Comparison of ENCODE assay signal across 8 cellular contexts in the genomic region with DNA sequence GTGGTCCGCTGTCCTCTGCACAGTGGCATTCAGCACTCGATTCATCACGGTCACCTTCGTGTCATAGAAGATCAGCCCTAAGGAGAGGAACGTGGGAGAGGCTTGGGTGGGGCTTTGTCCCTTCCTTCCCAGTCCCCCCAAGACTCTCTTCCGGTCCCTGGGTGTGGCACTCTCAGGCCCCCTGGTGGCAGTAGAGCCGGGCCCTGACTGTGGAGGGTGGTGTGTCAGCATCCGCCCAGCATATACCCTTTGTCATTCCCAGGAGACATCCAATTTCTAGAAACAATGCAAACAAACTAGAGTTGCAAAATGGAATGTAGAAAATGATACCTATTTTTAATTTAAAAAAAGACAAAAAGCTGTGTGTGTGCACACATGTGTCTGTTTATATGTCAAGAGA. TPM values are rescaled to one million over a fixed set of nuclear protein-coding genes. Genes with fewer than 3 reads are reported as not detected.
DNase-seq lines count a peak whose midpoint lies in the region; ATAC-seq and TF ChIP-seq lines count a peak whose summit lies in the region.

No MANE protein-coding gene starts in this region.

- intact Hi-C loops in OCI-LY7 (cut with micrococcal nuclease; ENCODE audit: unreplicated experiment): no loop called here

- no peak overlapping the region for H3K27ac ChIP-seq in OCI-LY7 (ENCODE audit: low read depth, low read length, poor library complexity, severe bottlenecking)

- H3K27ac Mint-ChIP-seq in neural crest cell (ENCODE audit: unreplicated experiment): no peak overlapping the region

- no TSS peak for BruUV-seq in OCI-LY7 (replicated peaks; lab: Mats Ljungman, UMichigan)

- H3K36me3 Mint-ChIP-seq in neural crest cell (ENCODE audit: low read depth): no peaks in the 10 kb centered on the region

- in situ Hi-C loops in astrocyte of the cerebellum (cut with HindIII; ENCODE audit: low sequenced_read_pairs): no loop called here

- ATAC-seq in GM21717 (IDR thresholded peaks at IDR 0.05; ENCODE audit: unreplicated experiment): no peak

- DNase-seq in GM10266 (ENCODE audit: extremely low spot score) (peak; percentile 51), OCI-LY7 (ENCODE audit: low spot score) (peak; percentile 26), astrocyte of the cerebellum (ENCODE audit: low read depth) (no peak), neural crest cell (ENCODE audit: low read depth, low spot score) (no peak), NCI-H2029 (lab: John Stamatoyannopoulos, UW) (no peak), NCI-H2107 (lab: John Stamatoyannopoulos, UW) (no peak), ecto neural progenitor cell (ENCODE audit: low spot score) (no peak)

- peaks cover 24% of the 10 kb centered on the region for H3K36me3 ChIP-seq in OCI-LY7 (ENCODE audit: insufficient read depth, low read length)

- H3K27me3 Mint-ChIP-seq in neural crest cell (ENCODE audit: low read depth): no peaks in the 10 kb centered on the region

- no peaks in the 10 kb centered on the region for H3K9me3 Mint-ChIP-seq in neural crest cell

- no peak overlapping the region for H3K4me3 Mint-ChIP-seq in neural crest cell

- H3K79me2 ChIP-seq in OCI-LY7 (ENCODE audit: insufficient read depth, low read depth, low read length): no peaks in the 10 kb centered on the region

- no peak overlapping the region for H2AFZ ChIP-seq in OCI-LY7 (ENCODE audit: low read length)

- no peaks in the 10 kb centered on the region for H3K4me1 Mint-ChIP-seq in neural crest cell

- no peaks in the 10 kb centered on the region for H3K9me2 ChIP-seq in OCI-LY7 (ENCODE audit: insufficient read depth, low read length)

- CTCF ChIA-PET in OCI-LY7 (lab: Charles Lee; ENCODE audit: unreplicated experiment): no interaction called here

- H3K4me1 ChIP-seq in OCI-LY7 (ENCODE audit: insufficient read depth, low read length, poor library complexity, severe bottlenecking): no peaks in the 10 kb centered on the region

- POLR2A ChIA-PET in OCI-LY7 (lab: Charles Lee): interaction anchor here (0.6 kb wide), 1 partner anchor 20 kb away, joined by 3 read pairs; no protein-coding TSS in a partner anchor

- no peaks in the 10 kb centered on the region for H4K20me1 ChIP-seq in OCI-LY7 (ENCODE audit: insufficient read depth, low read length)

- TF ChIP-seq CTCF in GM10266 (IDR thresholded peaks at IDR 0.05; ENCODE audit: control insufficient read depth, insufficient read depth, low read depth, missing control alignments): peak; percentile 54
- peak; percentile 74 for TF ChIP-seq CTCF in OCI-LY7 (conservative IDR thresholded peaks at IDR 0.05; ENCODE audit: low read length)
- peak; percentile 46 for TF ChIP-seq CTCF in astrocyte of the cerebellum (IDR thresholded peaks at IDR 0.05; ENCODE audit: low read depth, low read length, missing control alignments)
- TF ChIP-seq CTCF in neural crest cell (conservative IDR thresholded peaks at IDR 0.05): peak; percentile 51

- H3K4me3 ChIP-seq in OCI-LY7 (ENCODE audit: low read depth, low read length, poor library complexity, severe bottlenecking): no peak overlapping the region
- H3K4me3 ChIP-seq in astrocyte of the cerebellum (ENCODE audit: low read depth, low read length): no peak overlapping the region

- H3K9me3 ChIP-seq in OCI-LY7 (ENCODE audit: low read length): no peaks in the 10 kb centered on the region

- H3K4me2 ChIP-seq in OCI-LY7 (ENCODE audit: low read length): no peak overlapping the region

RNA-seq across cellular contexts. Expression of a gene that starts 45.0 kb away (rescaled TPM):
- 14.3 and 21.0 TPM in 2 replicates for total RNA-seq in OCI-LY7 (2014; rRNA removed; shearing (Covaris generic))
- total RNA-seq in OCI-LY7 (2022) (19.4 and 24.2 TPM in 2 replicates), neural crest cell (41.5 and 44.2 TPM in 2 replicates)

Comparison
In these comparisons a context has a peak if more than half of its experiments do, and no peak if none do; other contexts are left out.
1. DNase-seq: peak in GM10266 (single experiment) and OCI-LY7 (single experiment); none in astrocyte of the cerebellum (single experiment), neural crest cell (single experiment), NCI-H2029 (single experiment), NCI-H2107 (single experiment) and ecto neural progenitor cell (single experiment).
2. Peak in every context shown above with its lines, with median percentiles within 50 percentile points of each other: CTCF ChIP-seq.